ENCODE assay signal across 9 cellular contexts in the genomic region with DNA sequence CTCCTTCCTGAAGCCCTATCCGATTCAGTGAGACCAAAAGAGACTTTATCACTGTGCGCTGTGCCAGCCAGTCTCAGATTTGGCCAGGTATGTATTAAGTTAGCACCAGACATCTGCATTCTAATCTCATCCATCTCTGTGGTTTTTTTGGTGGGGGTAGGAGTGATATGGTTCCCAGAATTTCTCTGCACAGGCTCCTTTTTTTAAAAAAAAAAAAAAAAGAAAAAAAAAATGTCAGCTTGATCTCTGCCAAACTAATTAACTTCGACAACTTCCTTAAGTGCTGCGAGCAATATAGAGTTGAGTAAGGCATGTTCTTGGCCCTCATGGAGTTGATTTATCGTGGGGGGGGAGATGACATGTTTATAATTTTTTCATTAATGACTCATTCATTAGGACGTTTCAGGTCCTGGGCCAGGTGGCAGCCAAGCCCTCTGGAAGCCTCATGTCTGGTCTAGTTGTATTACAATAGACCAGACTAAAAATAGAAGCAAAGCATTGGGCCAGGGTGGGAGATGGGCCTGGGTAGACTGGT. TPM values are rescaled to one million over a fixed set of nuclear protein-coding genes. Genes with fewer than 3 reads are reported as not detected.
DNase-seq lines count a peak whose midpoint lies in the region; ATAC-seq and TF ChIP-seq lines count a peak whose summit lies in the region.
"Had no signal": no experiment of that assay in that cellular context is flagged by ENCODE, and none has a peak within 500 bp of the region (broad histone marks: within the 10 kb centered on the region; RNA-seq: fewer than 3 reads in every experiment).

No MANE protein-coding gene starts in this region.

- no peak overlapping the region for H4K91ac ChIP-seq in trophoblast cell (ENCODE audit: low read depth, low read length)

- H3K27ac Mint-ChIP-seq in CD8-positive, alpha-beta memory T cell: peak overlapping the region in 6 of 8 donors; percentile 41 to 92 (median 62)

- no peak overlapping the region for H3K18ac ChIP-seq in trophoblast cell (ENCODE audit: low read length)

- H3K4me1 ChIP-seq in CD8-positive, alpha-beta memory T cell (ENCODE audit: insufficient read depth, low read length): peaks cover 83% of the 10 kb centered on the region
- H3K4me1 ChIP-seq in trophoblast cell (ENCODE audit: control insufficient read depth in 1 of 2, insufficient read depth in 2 of 2, low read length in 2 of 2): peaks cover 7 to 11% of the 10 kb centered on the region in 2 experiments
- H3K4me1 ChIP-seq in hepatocyte (ENCODE audit: insufficient read depth): no peaks in the 10 kb centered on the region

- H3K79me2 ChIP-seq in trophoblast cell (ENCODE audit: control insufficient read depth, insufficient read depth, low read length, poor library complexity): no peaks in the 10 kb centered on the region
- H3K79me2 ChIP-seq in hepatocyte: no peaks in the 10 kb centered on the region

- H3K27ac ChIP-seq in CD8-positive, alpha-beta memory T cell (ENCODE audit: low read depth, low read length): no peak overlapping the region
- H3K27ac ChIP-seq in trophoblast cell (ENCODE audit: low read depth, low read length): no peak overlapping the region
- no peak overlapping the region for H3K27ac ChIP-seq in hepatocyte
- H3K27ac ChIP-seq: KMS-11 had no signal

- peaks cover 0 to 9% (median 0%) of the 10 kb centered on the region in 3 donors for H3K36me3 Mint-ChIP-seq in CD8-positive, alpha-beta memory T cell

- no peak overlapping the region for H3K14ac ChIP-seq in trophoblast cell (ENCODE audit: low read length)

- H3K27me3 Mint-ChIP-seq in CD8-positive, alpha-beta memory T cell: no peaks in the 10 kb centered on the region

- H3K4me3 ChIP-seq in CD8-positive, alpha-beta memory T cell (ENCODE audit: low read length): no peak overlapping the region
- H3K4me3 ChIP-seq in epithelial cell of esophagus (ENCODE audit: low read length): no peak overlapping the region
- H3K4me3 ChIP-seq in trophoblast cell (ENCODE audit: low read depth, low read length): no peak overlapping the region
- H3K4me3 ChIP-seq in hepatocyte: no peak overlapping the region

- no peak overlapping the region for H3K9ac ChIP-seq in trophoblast cell (ENCODE audit: low read length)
- H3K9ac ChIP-seq: KMS-11 had no signal

- no peak overlapping the region for H4K12ac ChIP-seq in trophoblast cell (ENCODE audit: low read depth, low read length)

- no peak overlapping the region for H2BK5ac ChIP-seq in trophoblast cell (ENCODE audit: low read depth, low read length, poor library complexity)

- H3K27me3 ChIP-seq in CD8-positive, alpha-beta memory T cell (ENCODE audit: insufficient read depth, low read length, poor library complexity, severe bottlenecking): no peaks in the 10 kb centered on the region
- H3K27me3 ChIP-seq in trophoblast cell (ENCODE audit: insufficient read depth, low read length) (no peaks in the 10 kb centered on the region), hepatocyte (no peaks in the 10 kb centered on the region)

- POLR2A ChIA-PET in CD8-positive, alpha-beta memory T cell (lab: Charles Lee): no interaction called here

- H2BK12ac ChIP-seq in trophoblast cell (ENCODE audit: low read length): no peak overlapping the region

- no peaks in the 10 kb centered on the region for H4K20me1 ChIP-seq in hepatocyte (ENCODE audit: insufficient read depth, poor library complexity, severe bottlenecking)

- H3K9me2 ChIP-seq in hepatocyte (replicated peaks; ENCODE audit: insufficient read depth): no peaks in the 10 kb centered on the region

- CTCF ChIA-PET in CD8-positive, alpha-beta memory T cell (lab: Charles Lee): interaction anchor here (1.2 to 5.1 kb wide), 2 partner anchors 13 to 16 kb away, joined by 3 to 20 read pairs; a partner anchor contains a TSS

- no peak overlapping the region for H4K8ac ChIP-seq in trophoblast cell (ENCODE audit: low read depth, low read length)

- TF ChIP-seq CTCF in epithelial cell of esophagus (IDR thresholded peaks at IDR 0.05; ENCODE audit: insufficient read depth, low read depth, low read length, missing control alignments) (no peak), hepatocyte (IDR thresholded peaks at IDR 0.05; ENCODE audit: poor library complexity) (no peak)

- ATAC-seq in GM19324 (IDR thresholded peaks at IDR 0.05; ENCODE audit: low FRiP score, unreplicated experiment): no peak

- H3K4me1 Mint-ChIP-seq in CD8-positive, alpha-beta memory T cell: peaks cover 74 to 93% (median 92%) of the 10 kb centered on the region in 3 donors

- peak overlapping the region in 5 of 7 donors; percentile 12 to 36 (median 33) for H3K4me3 Mint-ChIP-seq in CD8-positive, alpha-beta memory T cell

- no peak overlapping the region for H3K4ac ChIP-seq in trophoblast cell (ENCODE audit: low read depth, low read length)

- H3K79me1 ChIP-seq in trophoblast cell (ENCODE audit: low read length): peaks cover 4% of the 10 kb centered on the region

- H2AK5ac ChIP-seq in trophoblast cell (ENCODE audit: low read length): no peak overlapping the region

- peaks cover 0 to 6% (median 0%) of the 10 kb centered on the region in 5 donors for H3K9me3 Mint-ChIP-seq in CD8-positive, alpha-beta memory T cell

- H2AFZ ChIP-seq in trophoblast cell (ENCODE audit: insufficient read depth, low read length, poor library complexity) (no peak overlapping the region), hepatocyte (no peak overlapping the region)

- H2BK120ac ChIP-seq in trophoblast cell (ENCODE audit: insufficient read depth, low read length, poor library complexity): no peak overlapping the region

- no CpG with 5 or more reads among the region's 6 CpGs for WGBS in trophoblast cell (ENCODE audit: extremely low coverage, insufficient coverage, insufficient read length)
- 79% methylated on average over 6 of the region's 6 CpGs for WGBS in hepatocyte (ENCODE audit: low lambda C conversion rate, missing lambda C conversion rate)

- no peaks in the 10 kb centered on the region for H3K9me3 ChIP-seq in CD8-positive, alpha-beta memory T cell (ENCODE audit: low read length)
- H3K9me3 ChIP-seq in trophoblast cell (ENCODE audit: insufficient read depth, low read depth, low read length) (peaks cover 2% of the 10 kb centered on the region), hepatocyte (ENCODE audit: low read depth) (no peaks in the 10 kb centered on the region)

- H3K4me2 ChIP-seq in trophoblast cell (ENCODE audit: low read length) (no peak overlapping the region), hepatocyte (no peak overlapping the region)
- H3K4me2 ChIP-seq: KMS-11 had no signal

- DNase-seq in CD8-positive, alpha-beta memory T cell: no peak
- DNase-seq in NCI-H524 treated with DMSO at 0.1 percent for 48 hours (lab: John Stamatoyannopoulos, UW) (peak; percentile 37), epithelial cell of esophagus (ENCODE audit: low read depth) (peak; percentile 93), trophoblast cell (peak; percentile 61 to 72), kidney glomerular epithelial cell (lab: John Stamatoyannopoulos, UW) (no peak), hepatocyte (ENCODE audit: low spot score) (no peak), NCI-H2227 treated with DMSO at 0.1 percent for 48 hours (lab: John Stamatoyannopoulos, UW) (no peak)

- H3K36me3 ChIP-seq in CD8-positive, alpha-beta memory T cell (ENCODE audit: insufficient read depth, low read length): no peaks in the 10 kb centered on the region
- H3K36me3 ChIP-seq in trophoblast cell (ENCODE audit: control insufficient read depth in 1 of 2, insufficient read depth in 2 of 2, low read length in 2 of 2) (no peaks in the 10 kb centered on the region), hepatocyte (replicated peaks; ENCODE audit: insufficient read depth, low read depth) (no peaks in the 10 kb centered on the region)

- no peak overlapping the region for H3K23ac ChIP-seq in trophoblast cell (ENCODE audit: low read length)

RNA-seq across cellular contexts. Expression of a gene that starts 12.9 kb away (rescaled TPM):
- total RNA-seq in CD8-positive, alpha-beta memory T cell: 10 to 100 TPM; 10.0 to 10.8 TPM
- polyA plus RNA-seq in CD8-positive, alpha-beta memory T cell: 47.9 TPM
- 0.83 and 0.87 TPM in 2 replicates for polyA plus RNA-seq in trophoblast cell (2013)
- total RNA-seq in hepatocyte: 1.3 and 1.5 TPM in 2 replicates
- polyA plus RNA-seq in hepatocyte: 4.5 and 5.4 TPM in 2 replicates

Comparison
In these comparisons a context has a peak if more than half of its experiments do, and no peak if none do; other contexts are left out.
1. DNase-seq: peak in NCI-H524 treated with DMSO at 0.1 percent for 48 hours (single experiment), epithelial cell of esophagus (single experiment) and trophoblast cell (2 of 2); none in CD8-positive, alpha-beta memory T cell (0 of 5), kidney glomerular epithelial cell (single experiment), hepatocyte (single experiment) and NCI-H2227 treated with DMSO at 0.1 percent for 48 hours (single experiment).